ENCODE assay signal across 1 cellular context in genomic region chr1:160340866-160341265, GRCh38.
TF ChIP-seq lines count a peak whose summit lies in the region.

No MANE protein-coding gene starts in this region.

TF ChIP-seq in endothelial cell of umbilical vein, 7 proteins besides CTCF, POLR2A, EP300 and RAD21:
- TF ChIP-seq GATA2 (IDR thresholded peaks at IDR 0.05; ENCODE audit: insufficient read depth, insufficient read length, low read depth, low read length) (no peak), EZH2 (IDR thresholded peaks at IDR 0.05; ENCODE audit: borderline replicate concordance, low read depth, low read length, severe bottlenecking) (no peak), JUN (IDR thresholded peaks at IDR 0.05; ENCODE audit: borderline replicate concordance, insufficient read depth, insufficient read length, low read depth) (no peak), FOS (IDR thresholded peaks at IDR 0.05; ENCODE audit: borderline replicate concordance, insufficient read depth, low read length) (no peak), MYC (IDR thresholded peaks at IDR 0.05; ENCODE audit: low read depth, low read length) (no peak), POLR2AphosphoS5 (IDR thresholded peaks at IDR 0.05; ENCODE audit: insufficient read depth, low read depth, low read length) (no peak)
- TF ChIP-seq, protein P1, sequence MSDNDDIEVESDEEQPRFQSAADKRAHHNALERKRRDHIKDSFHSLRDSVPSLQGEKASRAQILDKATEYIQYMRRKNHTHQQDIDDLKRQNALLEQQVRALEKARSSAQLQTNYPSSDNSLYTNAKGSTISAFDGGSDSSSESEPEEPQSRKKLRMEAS (IDR thresholded peaks at IDR 0.05; ENCODE audit: insufficient read depth, insufficient read length), result no peak
